In genomic region chr7:157827045-157827862, GRCh38 we compare ENCODE assay signal across 20 cellular contexts.
DNase-seq lines count a peak whose midpoint lies in the region; ATAC-seq and TF ChIP-seq lines count a peak whose summit lies in the region.
"Had no signal": no experiment of that assay in that cellular context is flagged by ENCODE, and none has a peak within 500 bp of the region (broad histone marks: within the 10 kb centered on the region; RNA-seq: fewer than 3 reads in every experiment).

No MANE protein-coding gene starts in this region.

- no peak overlapping the region for H3K4me3 ChIP-seq in DND-41 (ENCODE audit: low read depth in 1 of 2, low read length in 2 of 2)
- H3K4me3 ChIP-seq: A549, heart right ventricle, mucosa of descending colon, uterus had no signal

- H3K79me2 ChIP-seq in DND-41 (ENCODE audit: insufficient read depth, low read length) = no peaks in the 10 kb centered on the region

- no peaks in the 10 kb centered on the region for H3K27me3 ChIP-seq in DND-41 (ENCODE audit: insufficient read depth, low read length, poor library complexity)
- H3K27me3 ChIP-seq: BE2C, neutrophil, uterus had no signal

- H3K4me2 ChIP-seq in DND-41 (ENCODE audit: insufficient read depth, low read length) = no peak overlapping the region
- H3K4me2 ChIP-seq: A549 had no signal

- H3K27ac ChIP-seq in DND-41 (ENCODE audit: low read length) = no peak overlapping the region
- H3K27ac ChIP-seq: A549, epithelial cell of prostate, heart right ventricle, neutrophil, uterus had no signal

- peak; percentile 42; the same call in 2 of the 3 replicates for ATAC-seq in DND-41 (ENCODE audit: insufficient read depth, low read depth)
- ATAC-seq in HG02885 (IDR thresholded peaks at IDR 0.05; ENCODE audit: poor library complexity, unreplicated experiment) = no peak
- ATAC-seq: A549, heart right ventricle, mucosa of descending colon had no signal

- no peak overlapping the region for H3K9ac ChIP-seq in DND-41 (ENCODE audit: low read depth, low read length)

- TF ChIP-seq CTCF in DND-41 (IDR thresholded peaks at IDR 0.05; ENCODE audit: borderline replicate concordance, extremely low read depth, low read length, poor library complexity, severe bottlenecking) = no peak

- peak; percentile 62 for DNase-seq in activated CD4-positive, alpha-beta T cell treated with anti-CD3 and anti-CD28 coated beads for 48 hours
- DNase-seq in activated CD4-positive, alpha-beta T cell treated with anti-CD3 and anti-CD28 coated beads for 1 hour = no peak
- DNase-seq in DND-41 (no peak), NCI-H1092 treated with DMSO at 0.1 percent for 48 hours (lab: John Stamatoyannopoulos, UW) (no peak), A172 (ENCODE audit: low spot score) (no peak)
- DNase-seq in activated naive CD4-positive, alpha-beta T cell treated with anti-CD3 and anti-CD28 coated beads, Interleukin-2, amount 50 U/mL, for 16 hours = peak; percentile 42
- peak; percentile 57 for DNase-seq in stimulated activated CD4-positive, alpha-beta T cell treated with anti-CD3 and anti-CD28 coated beads, Interleukin-1b, Interleukin-23, amount 100 ng/mL, for 48 hours
- DNase-seq: BE2C, DMS 273 treated with DMSO at 0.1 percent for 48 hours, heart right ventricle, KG1, mucosa of descending colon, NCI-H1694, NCI-H2171 treated with DMSO at 0.1 percent for 48 hours, NCI-H526 treated with DMSO at 0.1 percent for 48 hours, uterus had no signal

- no peak overlapping the region for H2AFZ ChIP-seq in DND-41 (ENCODE audit: low read depth, low read length)

- no peaks in the 10 kb centered on the region for H3K36me3 ChIP-seq in DND-41 (ENCODE audit: insufficient read depth, low read length)
- H3K36me3 ChIP-seq: BE2C, heart right ventricle, neutrophil, uterus had no signal

- no peaks in the 10 kb centered on the region for H3K4me1 ChIP-seq in DND-41 (ENCODE audit: insufficient read depth, low read length)
- H3K4me1 ChIP-seq: A549, BE2C, heart right ventricle, uterus had no signal

- no peaks in the 10 kb centered on the region for H3K9me3 ChIP-seq in DND-41 (ENCODE audit: insufficient read depth, low read length, severe bottlenecking)
- H3K9me3 ChIP-seq: A549, BE2C, heart right ventricle, mucosa of descending colon, neutrophil, uterus had no signal

- H4K20me1 ChIP-seq in DND-41 (ENCODE audit: insufficient read depth, low read length) = no peaks in the 10 kb centered on the region

Comparison
In these comparisons a context has a peak if more than half of its experiments do, and no peak if none do; other contexts are left out.
1. DNase-seq: peak in activated CD4-positive, alpha-beta T cell treated with anti-CD3 and anti-CD28 coated beads for 48 hours (single experiment), activated naive CD4-positive, alpha-beta T cell treated with anti-CD3 and anti-CD28 coated beads, Interleukin-2, amount 50 U/mL, for 16 hours (single experiment) and stimulated activated CD4-positive, alpha-beta T cell treated with anti-CD3 and anti-CD28 coated beads, Interleukin-1b, Interleukin-23, amount 100 ng/mL, for 48 hours (single experiment); none in activated CD4-positive, alpha-beta T cell treated with anti-CD3 and anti-CD28 coated beads for 1 hour (single experiment), DND-41 (single experiment), NCI-H1092 treated with DMSO at 0.1 percent for 48 hours (single experiment) and A172 (single experiment).